In genomic region chr12:51442324-51442723, GRCh38 we compare ENCODE assay signal across 2 cellular contexts.
TF ChIP-seq lines count a peak whose summit lies in the region.

No MANE protein-coding gene starts in this region.

TF ChIP-seq in SK-N-SH, 30 proteins besides CTCF, POLR2A, EP300 and RAD21 (continued from another document):
- TF ChIP-seq MEF2A (IDR thresholded peaks at IDR 0.05; ENCODE audit: borderline replicate concordance, low read depth) (no peak), USF1 (IDR thresholded peaks at IDR 0.05; ENCODE audit: borderline replicate concordance, low read depth) (no peak), CHD2 (IDR thresholded peaks at IDR 0.05; ENCODE audit: low read length, partially characterized antibody) (no peak), FOSL2 (IDR thresholded peaks at IDR 0.05; ENCODE audit: borderline replicate concordance, low read depth) (no peak), NFIC (IDR thresholded peaks at IDR 0.05; ENCODE audit: borderline replicate concordance) (no peak)
- TF ChIP-seq, protein P1, sequence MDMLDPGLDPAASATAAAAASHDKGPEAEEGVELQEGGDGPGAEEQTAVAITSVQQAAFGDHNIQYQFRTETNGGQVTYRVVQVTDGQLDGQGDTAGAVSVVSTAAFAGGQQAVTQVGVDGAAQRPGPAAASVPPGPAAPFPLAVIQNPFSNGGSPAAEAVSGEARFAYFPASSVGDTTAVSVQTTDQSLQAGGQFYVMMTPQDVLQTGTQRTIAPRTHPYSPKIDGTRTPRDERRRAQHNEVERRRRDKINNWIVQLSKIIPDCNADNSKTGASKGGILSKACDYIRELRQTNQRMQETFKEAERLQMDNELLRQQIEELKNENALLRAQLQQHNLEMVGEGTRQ (IDR thresholded peaks at IDR 0.05; ENCODE audit: borderline replicate concordance, low read depth, low read length), result no peak

TF ChIP-seq in SK-N-SH treated with all-trans-retinoic acid at 6 μM for 48 hours, 23 proteins besides CTCF, POLR2A, EP300 and RAD21 (continued from another document):
- TF ChIP-seq, protein P2, sequence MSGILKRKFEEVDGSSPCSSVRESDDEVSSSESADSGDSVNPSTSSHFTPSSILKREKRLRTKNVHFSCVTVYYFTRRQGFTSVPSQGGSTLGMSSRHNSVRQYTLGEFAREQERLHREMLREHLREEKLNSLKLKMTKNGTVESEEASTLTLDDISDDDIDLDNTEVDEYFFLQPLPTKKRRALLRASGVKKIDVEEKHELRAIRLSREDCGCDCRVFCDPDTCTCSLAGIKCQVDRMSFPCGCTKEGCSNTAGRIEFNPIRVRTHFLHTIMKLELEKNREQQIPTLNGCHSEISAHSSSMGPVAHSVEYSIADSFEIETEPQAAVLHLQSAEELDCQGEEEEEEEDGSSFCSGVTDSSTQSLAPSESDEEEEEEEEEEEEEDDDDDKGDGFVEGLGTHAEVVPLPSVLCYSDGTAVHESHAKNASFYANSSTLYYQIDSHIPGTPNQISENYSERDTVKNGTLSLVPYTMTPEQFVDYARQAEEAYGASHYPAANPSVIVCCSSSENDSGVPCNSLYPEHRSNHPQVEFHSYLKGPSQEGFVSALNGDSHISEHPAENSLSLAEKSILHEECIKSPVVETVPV (CRISPR knock-in tag; IDR thresholded peaks at IDR 0.05), result no peak
- no peak for TF ChIP-seq POU6F1 (CRISPR knock-in tag; IDR thresholded peaks at IDR 0.05; ENCODE audit: borderline replicate concordance, low read depth)
- no peak for TF ChIP-seq ISL1 (CRISPR knock-in tag; IDR thresholded peaks at IDR 0.05)
TF ChIP-seq in SK-N-SH treated with all-trans-retinoic acid at 6 μM for 48 hours: peak in this region for 0.
